1 cellular context compared by ENCODE assay signal in genomic region chr3:70919661-70920060, GRCh38.
TF ChIP-seq lines count a peak whose summit lies in the region.

No MANE protein-coding gene starts in this region.

TF ChIP-seq in H1, 55 proteins besides CTCF, POLR2A, EP300 and RAD21 (continued from another document):
- TF ChIP-seq ZNF274 (IDR thresholded peaks at IDR 0.05; ENCODE audit: borderline replicate concordance, extremely low read depth, low read length) (no peak), KDM4A (IDR thresholded peaks at IDR 0.05; ENCODE audit: low read depth, low read length, severe bottlenecking) (no peak), NRF1 (IDR thresholded peaks at IDR 0.05; ENCODE audit: low read depth, low read length) (no peak), MAX (IDR thresholded peaks at IDR 0.05) (no peak), KDM1A (IDR thresholded peaks at IDR 0.05; ENCODE audit: borderline replicate concordance, low read length) (no peak), RNF2 (IDR thresholded peaks at IDR 0.05; ENCODE audit: borderline replicate concordance, low read depth, low read length, missing control alignments, poor library complexity, severe bottlenecking) (no peak), TAF7 (optimal IDR thresholded peaks at IDR 0.05; ENCODE audit: borderline replicate concordance, low read depth, low read length) (no peak)
